In the genomic region with DNA sequence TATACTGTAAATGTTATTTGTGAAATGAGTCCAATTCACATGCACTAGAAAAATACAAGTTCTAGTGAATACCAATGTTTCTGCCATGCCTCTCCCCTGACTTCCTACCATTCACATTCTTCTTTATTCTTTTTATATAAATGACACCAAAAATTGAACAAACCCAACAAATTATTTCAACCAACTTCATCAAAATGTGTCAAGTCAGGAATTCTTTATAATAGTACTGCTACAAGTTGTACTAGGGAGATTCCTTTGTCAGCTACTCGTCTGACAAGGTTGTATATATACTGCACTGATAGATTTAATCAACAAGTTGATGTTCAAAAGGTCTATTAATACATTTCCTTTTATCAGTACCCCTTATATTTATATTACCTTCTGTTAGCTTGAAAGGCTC, we compare ENCODE assay signal across 8 cellular contexts. TPM values are rescaled to one million over a fixed set of nuclear protein-coding genes. Genes with fewer than 3 reads are reported as not detected.
DNase-seq lines count a peak whose midpoint lies in the region; ATAC-seq, FAIRE-seq and TF ChIP-seq lines count a peak whose summit lies in the region.

No MANE protein-coding gene starts in this region.

- no peak for ATAC-seq in stimulated activated naive CD8-positive, alpha-beta T cell treated with anti-CD3 and anti-CD28 coated beads, Interleukin-15, Interleukin-2, amounts not matched to agents 100 U/mL and 50 U/mL, for 24 hours
- no peak for ATAC-seq in K562

- 0% methylated on average over 1 of the region's 1 CpG for WGBS in K562 (ENCODE audit: insufficient coverage, low coverage, missing lambda C conversion rate)
- no CpG with 5 or more reads among the region's 1 CpG for WGBS in mesendoderm (ENCODE audit: extremely low coverage, insufficient coverage, low lambda C conversion rate)

- H3K4me2 ChIP-seq in K562 (ENCODE audit: insufficient read depth, low read length) = peak overlapping the region; percentile 94
- peak overlapping the region; percentile 70 for H3K4me2 ChIP-seq in mesendoderm (ENCODE audit: low read length)

- no peak overlapping the region for H3K4ac ChIP-seq in mesendoderm (ENCODE audit: low read depth, low read length)

- no TSS peak for BruUV-seq in K562 (replicated peaks; lab: Mats Ljungman, UMichigan)

- H2BK5ac ChIP-seq in mesendoderm (ENCODE audit: low read length) = no peak overlapping the region

- H4K5ac ChIP-seq in mesendoderm (ENCODE audit: low read length) = no peak overlapping the region

- H3K9ac ChIP-seq in K562 (ENCODE audit: insufficient read depth in 1 of 2, low read depth in 2 of 2, low read length in 2 of 2) = peak overlapping the region in 1 of 2 experiments; percentile 99; a peak in 2 of 4 replicates
- peak overlapping the region; percentile 100 for H3K9ac ChIP-seq in mesendoderm (ENCODE audit: low read length)

- H3K36me3 ChIP-seq in K562 (ENCODE audit: control insufficient read depth, insufficient read depth, low read length) (peaks cover 20% of the 10 kb centered on the region), mesendoderm (ENCODE audit: control insufficient read depth, insufficient read depth, low read length) (peaks cover 3% of the 10 kb centered on the region), vagina (no peaks in the 10 kb centered on the region)

- H2AFZ ChIP-seq in K562 (ENCODE audit: low read depth, low read length) = no peak overlapping the region

- H3K4me3 ChIP-seq in K562 (peak overlapping the region; percentile 93), mesendoderm (ENCODE audit: low read length) (peak overlapping the region; percentile 100), vagina (peak overlapping the region; percentile 65 to 93)

- no peak for FAIRE-seq in K562 (lab: Jason Lieb, UNC)

- H3K36me3 Mint-ChIP-seq in stimulated activated naive CD8-positive, alpha-beta T cell treated with anti-CD3 and anti-CD28 coated beads, Interleukin-15, Interleukin-2, amounts not matched to agents 100 ng/mL and 50 ng/mL, for 24 hours (ENCODE audit: low read depth) = peaks cover 37% of the 10 kb centered on the region

- CTCF ChIA-PET in K562 (lab: Yijun Ruan, JAX; ENCODE audit: low intra/inter-chr PET ratio) = no interaction called here

- H3K56ac ChIP-seq in mesendoderm (ENCODE audit: low read length) = peak overlapping the region; percentile 100

- H2BK120ac ChIP-seq in mesendoderm (ENCODE audit: low read depth, low read length) = no peak overlapping the region

- H3K18ac ChIP-seq in mesendoderm (ENCODE audit: low read length) = no peak overlapping the region

- no peak for DNase-seq in stimulated activated naive CD8-positive, alpha-beta T cell treated with anti-CD3 and anti-CD28 coated beads, Interleukin-15, Interleukin-2, amounts not matched to agents 100 U/mL and 50 U/mL, for 24 hours
- DNase-seq in K562 (ENCODE audit: extremely low read depth in 1 of 4, low spot score in 3 of 4) = no peak
- DNase-seq in mesendoderm = no peak
- no peak for DNase-seq in vagina (ENCODE audit: extremely low spot score in 2 of 2)
- no peak for DNase-seq in stimulated activated CD4-positive, alpha-beta T cell treated with anti-CD3 and anti-CD28 coated beads, Interleukin-4, amount 100 ng/mL, for 24 hours
- DNase-seq in erythroblast (lab: John Stamatoyannopoulos, UW) = no peak
- no peak for DNase-seq in NCI-H1105 (lab: John Stamatoyannopoulos, UW)

- peaks cover 7 to 33% of the 10 kb centered on the region in 2 experiments for H3K4me1 ChIP-seq in K562 (replicated peaks in 1 of 2; ENCODE audit: control insufficient read depth in 2 of 2, insufficient read depth in 2 of 2, low read length in 2 of 2)
- H3K4me1 ChIP-seq in mesendoderm (ENCODE audit: control insufficient read depth, low read depth, low read length) = peaks cover 9% of the 10 kb centered on the region
- H3K4me1 ChIP-seq in vagina = peaks cover 55% of the 10 kb centered on the region

- intact Hi-C loops in K562 (cut with micrococcal nuclease) (loop anchor here (2.0 to 10.0 kb wide), 4 partner anchors 14 to 280 kb away; no protein-coding TSS in a partner anchor), vagina (cut with DNase I) (loop anchor here (10.0 kb wide), 1 partner anchor 130 kb away; no protein-coding TSS in a partner anchor)

- H4K8ac ChIP-seq in mesendoderm (ENCODE audit: low read depth, low read length) = no peak overlapping the region

- TF ChIP-seq POLR2A in K562 (conservative IDR thresholded peaks at IDR 0.05) = no peak
- TF ChIP-seq POLR2A in vagina (IDR thresholded peaks at IDR 0.05) = no peak
- TF ChIP-seq POLR2A in erythroblast (IDR thresholded peaks at IDR 0.05; ENCODE audit: low read length) = no peak

- H3K23ac ChIP-seq in mesendoderm (ENCODE audit: low read length) = no peak overlapping the region

- H3K9me3 Mint-ChIP-seq in stimulated activated naive CD8-positive, alpha-beta T cell treated with anti-CD3 and anti-CD28 coated beads, Interleukin-15, Interleukin-2, amounts not matched to agents 100 ng/mL and 50 ng/mL, for 24 hours = no peaks in the 10 kb centered on the region

- H3K9me3 ChIP-seq in K562 (replicated peaks; ENCODE audit: control insufficient read depth, insufficient read depth, low read depth, low read length) = no peaks in the 10 kb centered on the region
- no peaks in the 10 kb centered on the region for H3K9me3 ChIP-seq in vagina

- no peak for TF ChIP-seq EP300 in K562 (IDR thresholded peaks at IDR 0.05; ENCODE audit: low read length)

- no peak overlapping the region for H2AK5ac ChIP-seq in mesendoderm (ENCODE audit: low read length)

- POLR2A ChIA-PET in K562 (lab: Yijun Ruan, JAX) = interaction anchor here (0.7 to 6.3 kb wide), 10 partner anchors 9 to 249 kb away, joined by 3 to 97 read pairs (median 3); no protein-coding TSS in a partner anchor

- no peaks in the 10 kb centered on the region for H3K27me3 Mint-ChIP-seq in stimulated activated naive CD8-positive, alpha-beta T cell treated with anti-CD3 and anti-CD28 coated beads, Interleukin-15, Interleukin-2, amounts not matched to agents 100 ng/mL and 50 ng/mL, for 24 hours

- H3K79me1 ChIP-seq in mesendoderm (ENCODE audit: low read length) = no peaks in the 10 kb centered on the region

- H3K27me3 ChIP-seq in K562 (ENCODE audit: control insufficient read depth in 2 of 2, insufficient read depth in 2 of 2, low read length in 2 of 2) (no peaks in the 10 kb centered on the region), mesendoderm (ENCODE audit: insufficient read depth, low read length, poor library complexity) (no peaks in the 10 kb centered on the region), vagina (no peaks in the 10 kb centered on the region)

- H3K27ac Mint-ChIP-seq in stimulated activated naive CD8-positive, alpha-beta T cell treated with anti-CD3 and anti-CD28 coated beads, Interleukin-15, Interleukin-2, amounts not matched to agents 100 ng/mL and 50 ng/mL, for 24 hours = peak overlapping the region; percentile 13

- H3K27ac ChIP-seq in K562 (ENCODE audit: extremely low read depth, low read depth, low read length) (peak overlapping the region; percentile 100), mesendoderm (ENCODE audit: low read depth, low read length) (no peak overlapping the region), vagina (peak overlapping the region; percentile 92)

- H3K79me2 ChIP-seq in K562 (ENCODE audit: control insufficient read depth, insufficient read depth, low read length) (peaks cover 78% of the 10 kb centered on the region), mesendoderm (ENCODE audit: control insufficient read depth, insufficient read depth, low read length) (peaks cover 71% of the 10 kb centered on the region)

- H3K9me1 ChIP-seq in K562 (ENCODE audit: control insufficient read depth, insufficient read depth, low read length) = peaks cover 3% of the 10 kb centered on the region

- peaks cover 22% of the 10 kb centered on the region for H4K20me1 ChIP-seq in K562 (replicated peaks; ENCODE audit: control insufficient read depth, insufficient read depth, low read length)

- in situ Hi-C loops in K562 (cut with MboI) = loop anchor here (10.0 kb wide), 1 partner anchor 140 kb away; no protein-coding TSS in a partner anchor

- H2BK15ac ChIP-seq in mesendoderm (replicated peaks; ENCODE audit: low read depth) = no peak overlapping the region

- H3K4me1 Mint-ChIP-seq in stimulated activated naive CD8-positive, alpha-beta T cell treated with anti-CD3 and anti-CD28 coated beads, Interleukin-15, Interleukin-2, amounts not matched to agents 100 ng/mL and 50 ng/mL, for 24 hours (ENCODE audit: low read depth) = peaks cover 64% of the 10 kb centered on the region

- TF ChIP-seq RAD21 in K562 (CRISPR knock-in tag; conservative IDR thresholded peaks at IDR 0.05 in 1 of 2, IDR thresholded peaks at IDR 0.05 in 1 of 2) = no peak

- H3K4me3 Mint-ChIP-seq in stimulated activated naive CD8-positive, alpha-beta T cell treated with anti-CD3 and anti-CD28 coated beads, Interleukin-15, Interleukin-2, amounts not matched to agents 100 ng/mL and 50 ng/mL, for 24 hours = peak overlapping the region; percentile 97

- no peak for TF ChIP-seq CTCF in K562 (IDR thresholded peaks at IDR 0.05 in 2 of 3, conservative IDR thresholded peaks at IDR 0.05 in 1 of 3; ENCODE audit: insufficient read depth in 2 of 3, low read depth in 1 of 3, low read length in 3 of 3)
- no peak for TF ChIP-seq CTCF in vagina (IDR thresholded peaks at IDR 0.05)

TF ChIP-seq in K562, 482 proteins besides CTCF, POLR2A, EP300 and RAD21 (continues in another document):
- TF ChIP-seq MAFG (tag; conservative IDR thresholded peaks at IDR 0.05) = peak; percentile 74

RNA-seq across cellular contexts. Expression of gene TBL1XR1, which starts 3.0 kb away (rescaled TPM):
- total RNA-seq in K562 (2011; cell fraction: chromatin; rRNA removed; ENCODE audit: low replicate concordance) = 113 and 226 TPM in 2 replicates
- 55.0 and 70.3 TPM in 2 replicates for total RNA-seq in K562 (2011; cell fraction: nucleolus; rRNA removed)
- 125 and 183 TPM in 2 replicates for total RNA-seq in K562 (2011; cell fraction: nucleoplasm; rRNA removed)
- total RNA-seq in K562 (2014; rRNA removed) (56.6 and 68.6 TPM in 2 replicates), K562 (2014; rRNA removed; fragmentation: Illumina TruSeq; extraction: Trizol) (110 and 132 TPM in 2 replicates), K562 (2015; rRNA removed; fragmentation: Illumina TruSeq; extraction: Trizol) (74.0 and 83.3 TPM in 2 replicates), K562 (2021) (125 and 150 TPM in 2 replicates), vagina (80.5 TPM)
- polyA plus RNA-seq in K562 (2011; rRNA removed) (129 and 171 TPM in 2 replicates), K562 (2014; fragmentation: Illumina TruSeq; extraction: Trizol) (36.6 and 37.2 TPM in 2 replicates), K562 (2014; fragmentation: Nextera tagmentation; extraction: Ambion mirVana) (10 to 100 TPM; 19.6 to 90.2 TPM), K562 (2014; rRNA removed) (36.7 and 39.9 TPM in 2 replicates)
- 42.5 and 49.5 TPM in 2 replicates for polyA plus RNA-seq in K562 (2011; cell fraction: cytosol; rRNA removed)
- polyA plus RNA-seq in K562 (2011; cell fraction: nucleus; rRNA removed) = 154 and 172 TPM in 2 replicates
- polyA plus RNA-seq in K562 (2012) = 19.3 and 54.6 TPM in 2 replicates
- 706 and 847 TPM in 2 replicates for polyA minus RNA-seq in K562 (2011; rRNA and poly(A)+ RNA removed)
- 193 and 353 TPM in 2 replicates for polyA minus RNA-seq in K562 (2011; cell fraction: cytosol; rRNA and poly(A)+ RNA removed)
- 137 and 171 TPM in 2 replicates for polyA minus RNA-seq in K562 (2011; cell fraction: nucleus; rRNA and poly(A)+ RNA removed)
- polyA plus RNA-seq in mesendoderm (2013, experiment 1 of 2) = 70.0 TPM
- 67.0 TPM for polyA plus RNA-seq in mesendoderm (2013, experiment 2 of 2)
